In the genomic region with DNA sequence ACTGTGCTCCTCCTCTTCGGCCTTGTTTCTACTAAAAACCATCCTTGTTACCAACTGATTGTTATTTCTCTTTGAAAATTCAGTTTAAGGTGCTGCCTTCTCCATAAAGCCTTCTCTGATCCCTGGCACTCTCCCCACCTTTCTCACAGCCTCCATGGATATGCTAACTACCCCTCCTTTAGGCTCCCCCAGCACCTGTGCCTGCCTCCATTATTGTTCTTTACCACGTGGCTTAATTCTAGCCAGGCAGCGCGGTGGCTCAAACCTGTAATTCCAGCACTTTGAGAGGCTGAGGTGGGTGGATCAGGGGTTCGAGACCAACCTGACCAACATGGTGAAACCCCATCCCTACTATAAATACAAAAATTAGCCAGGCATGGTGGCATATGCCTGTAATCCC, we compare ENCODE assay signal across 16 cellular contexts.
"Had no signal": no experiment of that assay in that cellular context is flagged by ENCODE, and none has a peak within 500 bp of the region (broad histone marks: within the 10 kb centered on the region; RNA-seq: fewer than 3 reads in every experiment).

No MANE protein-coding gene starts in this region.

- H3K4me3 Mint-ChIP-seq: activated CD8-positive, alpha-beta T cell treated with anti-CD3 and anti-CD28 coated beads for 36 hours; activated T-cell treated with anti-CD3 and anti-CD28 coated beads, Interleukin-2, amount 50 U/mL, for 72 hours; endodermal cell had no signal

- H3K9me3 ChIP-seq: lower lobe of right lung, right atrium auricular region, transverse colon had no signal

- H3K27me3 ChIP-seq: brain microvascular endothelial cell, right atrium auricular region, transverse colon had no signal

- H3K27me3 Mint-ChIP-seq: activated CD8-positive, alpha-beta T cell treated with anti-CD3 and anti-CD28 coated beads for 36 hours; naive B cell had no signal

- H3K36me3 ChIP-seq: brain microvascular endothelial cell, lower lobe of right lung, right atrium auricular region, transverse colon had no signal

- ATAC-seq: activated CD8-positive, alpha-beta T cell treated with anti-CD3 and anti-CD28 coated beads for 36 hours; activated T-cell treated with anti-CD3 and anti-CD28 coated beads, Interleukin-2, amount 50 U/mL, for 72 hours; left cardiac atrium; lower lobe of right lung had no signal

- H3K9me3 Mint-ChIP-seq: activated CD8-positive, alpha-beta T cell treated with anti-CD3 and anti-CD28 coated beads for 36 hours; activated T-cell treated with anti-CD3 and anti-CD28 coated beads, Interleukin-2, amount 50 U/mL, for 72 hours; naive B cell had no signal

- H3K27ac ChIP-seq: brain microvascular endothelial cell, lower lobe of right lung, right atrium auricular region, transverse colon had no signal

- H3K36me3 Mint-ChIP-seq: naive B cell had no signal

- H3K4me1 Mint-ChIP-seq: endodermal cell had no signal

- H3K4me3 ChIP-seq: lower lobe of right lung, right atrium auricular region, transverse colon had no signal

- DNase-seq: activated CD8-positive, alpha-beta memory T cell treated with anti-CD3 and anti-CD28 coated beads, Interleukin-2, amount 50 U/mL, for 4 hours; activated CD8-positive, alpha-beta T cell treated with anti-CD3 and anti-CD28 coated beads for 36 hours; activated naive CD4-positive, alpha-beta T cell treated with Interleukin-2 at 50 U/mL for 16 hours; activated T-cell treated with anti-CD3 and anti-CD28 coated beads, Interleukin-2, amount 50 U/mL, for 72 hours; amygdala; brain microvascular endothelial cell; dermis blood vessel endothelial cell; endodermal cell; left cardiac atrium; lower lobe of right lung; naive B cell; posterior cingulate gyrus; small intestine; T-helper 9 cell; transverse colon had no signal

- FAIRE-seq: small intestine had no signal

- H3K27ac Mint-ChIP-seq: activated CD8-positive, alpha-beta T cell treated with anti-CD3 and anti-CD28 coated beads for 36 hours; activated T-cell treated with anti-CD3 and anti-CD28 coated beads, Interleukin-2, amount 50 U/mL, for 72 hours; endodermal cell had no signal
